Comparison of ENCODE assay signal across 23 cellular contexts in genomic region chr17:51813166-51813783, GRCh38.
DNase-seq lines count a peak whose midpoint lies in the region; ATAC-seq, FAIRE-seq and TF ChIP-seq lines count a peak whose summit lies in the region.
"Had no signal": no experiment of that assay in that cellular context is flagged by ENCODE, and none has a peak within 500 bp of the region (broad histone marks: within the 10 kb centered on the region; RNA-seq: fewer than 3 reads in every experiment).

No MANE protein-coding gene starts in this region.

- no peak overlapping the region for H3K9ac ChIP-seq in kidney (ENCODE audit: low read length in 2 of 2)
- H3K9ac ChIP-seq: SK-N-SH had no signal

- no peak for FAIRE-seq in kidney (lab: Jason Lieb, UNC)
- FAIRE-seq: GM19239, H1 had no signal

- TF ChIP-seq POLR2A in transverse colon (IDR thresholded peaks at IDR 0.05) = no peak

- TF ChIP-seq CTCF in kidney (IDR thresholded peaks at IDR 0.05; ENCODE audit: borderline replicate concordance, extremely low read depth, insufficient read depth) (no peak), transverse colon (IDR thresholded peaks at IDR 0.05) (no peak), tibial artery (IDR thresholded peaks at IDR 0.05) (no peak)

- DNase-seq in NCI-H1417 (lab: John Stamatoyannopoulos, UW) (peak in 2 of 3 experiments; percentile 18 to 66), NCI-H1417 treated with DMSO at 0.1 percent for 48 hours (lab: John Stamatoyannopoulos, UW) (no peak), NCI-H774 (lab: John Stamatoyannopoulos, UW) (peak; percentile 68), kidney (no peak), transverse colon (peak; percentile 13), SK-N-DZ (ENCODE audit: low spot score) (no peak), tibial artery (no peak)
- DNase-seq: 8988T; AML-193; CD8-positive, alpha-beta T cell; GDM1; Karpas-422; NCI-H1436 treated with DMSO at 0.1 percent for 48 hours; NCI-H1930; NCI-H345; NCI-H524 treated with DMSO at 0.1 percent for 48 hours; NK-92 treated with Interleukin-12 subunit alpha and Interleukin-12 subunit beta, amount 100 ng/mL, for 24 hours; SHP77 treated with DMSO at 0.1 percent for 48 hours; SK-N-SH had no signal

- ATAC-seq in HG02938 (IDR thresholded peaks at IDR 0.05; ENCODE audit: unreplicated experiment) = no peak
- ATAC-seq: CD8-positive, alpha-beta T cell had no signal

- H3K27ac ChIP-seq in kidney (ENCODE audit: low read depth in 2 of 2, low read length in 2 of 2) (peak overlapping the region; percentile 16 to 72), transverse colon (peak overlapping the region in 2 of 4 donors; percentile 18 to 41), tibial artery (no peak overlapping the region)
- H3K27ac ChIP-seq: RWPE1 had no signal

- H3K27me3 ChIP-seq in transverse colon = no peaks in the 10 kb centered on the region
- no peaks in the 10 kb centered on the region for H3K27me3 ChIP-seq in tibial artery

- H3K9me3 ChIP-seq in kidney (ENCODE audit: control insufficient read depth in 1 of 2, low read length in 2 of 2) (no peaks in the 10 kb centered on the region), transverse colon (no peaks in the 10 kb centered on the region), tibial artery (no peaks in the 10 kb centered on the region)
- H3K9me3 ChIP-seq: SK-N-SH had no signal

- intact Hi-C loops in kidney (cut with DNase I) (no loop called here), transverse colon (cut with DNase I; ENCODE audit: low total_unique reads) (no loop called here), tibial artery (cut with DNase I; ENCODE audit: low total_unique reads) (no loop called here)

- H3K4me3 ChIP-seq in kidney (ENCODE audit: low read length in 2 of 2) = no peak overlapping the region
- H3K4me3 ChIP-seq in transverse colon = no peak overlapping the region
- no peak overlapping the region for H3K4me3 ChIP-seq in tibial artery

- no peaks in the 10 kb centered on the region for H3K36me3 ChIP-seq in kidney (ENCODE audit: control insufficient read depth in 1 of 2, insufficient read depth in 2 of 2, low read length in 2 of 2)
- H3K36me3 ChIP-seq in transverse colon = no peaks in the 10 kb centered on the region
- H3K36me3 ChIP-seq in tibial artery = no peaks in the 10 kb centered on the region

- in situ Hi-C loops in transverse colon (cut with MboI; ENCODE audit: low pct_ligation_motif_present in 1 of 4, low pct_unique_long_range_greater_than_20kb in 1 of 4, low sequenced_read_pairs in 3 of 4) = no loop called here

- H3K4me1 ChIP-seq in kidney (ENCODE audit: control insufficient read depth in 1 of 2, insufficient read depth in 1 of 2, low read depth in 1 of 2, low read length in 2 of 2) (peaks cover 0 to 8% of the 10 kb centered on the region in 2 donors), transverse colon (peaks cover 5 to 33% (median 10%) of the 10 kb centered on the region in 4 donors), tibial artery (no peaks in the 10 kb centered on the region)

- TF ChIP-seq EP300 in transverse colon (IDR thresholded peaks at IDR 0.05; ENCODE audit: low read depth) = no peak

- WGBS in transverse colon (ENCODE audit: low coverage in 1 of 2), 2 donors = 32 to 49% methylated on average over 3 to 8 of the region's 8 CpGs

Comparison
In these comparisons a context has a peak if more than half of its experiments do, and no peak if none do; other contexts are left out.
1. DNase-seq: peak in NCI-H1417 (2 of 3), NCI-H774 (single experiment) and transverse colon (single experiment); none in NCI-H1417 treated with DMSO at 0.1 percent for 48 hours (single experiment), kidney (single experiment), SK-N-DZ (single experiment) and tibial artery (0 of 2).
2. H3K27ac ChIP-seq: peak in kidney (2 of 2); none in tibial artery (0 of 2).